Comparison of ENCODE assay signal across 17 cellular contexts in the genomic region with DNA sequence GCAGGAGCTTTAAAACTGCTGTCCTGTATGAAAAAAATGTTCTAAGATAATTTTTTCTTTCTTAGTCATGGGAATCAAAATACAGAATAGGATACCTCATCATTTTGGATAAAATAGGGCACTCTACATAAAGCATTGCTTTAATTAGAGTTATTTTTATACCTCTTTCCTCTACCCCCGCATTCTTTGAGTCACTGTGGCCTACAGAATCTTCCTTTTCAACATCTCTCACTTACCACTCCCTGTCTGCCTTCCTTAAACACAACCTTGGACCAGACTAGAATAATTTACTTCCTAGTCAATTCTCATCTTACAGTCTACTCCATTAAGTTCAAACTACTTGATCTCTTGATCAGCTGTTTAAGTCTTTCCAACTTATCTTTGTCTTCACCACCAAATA.
A peak's percentile ranks its signal among the peaks of the same experiment; 100 is the strongest.
DNase-seq lines count a peak whose midpoint lies in the region; ATAC-seq and TF ChIP-seq lines count a peak whose summit lies in the region.
"Had no signal": no experiment of that assay in that cellular context is flagged by ENCODE, and none has a peak within 500 bp of the region (broad histone marks: within the 10 kb centered on the region; RNA-seq: fewer than 3 reads in every experiment).

No MANE protein-coding gene starts in this region.

- no peak overlapping the region for H3K4me3 ChIP-seq in OCI-LY7 (ENCODE audit: low read depth, low read length, poor library complexity, severe bottlenecking)
- H3K4me3 ChIP-seq: BLaER1 treated with 17β-estradiol and CSF1 and Interleukin-3, amounts not matched to agents 10 nM and 100 nM; SJCRH30 had no signal

- H3K9me3 ChIP-seq in OCI-LY7 (ENCODE audit: low read length): no peaks in the 10 kb centered on the region
- H3K9me3 ChIP-seq: BLaER1 treated with 17β-estradiol and CSF1 and Interleukin-3, amounts not matched to agents 10 nM and 100 nM; SJCRH30 had no signal

- TF ChIP-seq CTCF in OCI-LY7 (conservative IDR thresholded peaks at IDR 0.05; ENCODE audit: low read length): no peak
- no peak for TF ChIP-seq CTCF in WTC11 (IDR thresholded peaks at IDR 0.05)

- H3K9me2 ChIP-seq in OCI-LY7 (ENCODE audit: insufficient read depth, low read length): no peaks in the 10 kb centered on the region

- H4K20me1 ChIP-seq in OCI-LY7 (ENCODE audit: insufficient read depth, low read length): no peaks in the 10 kb centered on the region
- H4K20me1 ChIP-seq: BLaER1 treated with 17β-estradiol and CSF1 and Interleukin-3, amounts not matched to agents 10 nM and 100 nM had no signal

- no peak overlapping the region for H3K4me3 Mint-ChIP-seq in WTC11
- H3K4me3 Mint-ChIP-seq: CD8-positive, alpha-beta memory T cell had no signal

- H3K27ac Mint-ChIP-seq in WTC11: no peak overlapping the region
- H3K27ac Mint-ChIP-seq: CD8-positive, alpha-beta memory T cell had no signal

- H3K79me2 ChIP-seq in OCI-LY7 (ENCODE audit: insufficient read depth, low read depth, low read length): no peaks in the 10 kb centered on the region

- ATAC-seq in WTC11: no peak
- ATAC-seq: PC-3 had no signal

- peak overlapping the region; percentile 8; the same call in 1 of the 2 replicates for H2AFZ ChIP-seq in OCI-LY7 (ENCODE audit: low read length)

- CTCF ChIA-PET in OCI-LY7 (lab: Charles Lee; ENCODE audit: unreplicated experiment) (no interaction called here), WTC11 (lab: Charles Lee) (no interaction called here)

- intact Hi-C loops in OCI-LY7 (cut with micrococcal nuclease; ENCODE audit: unreplicated experiment): no loop called here

- no peaks in the 10 kb centered on the region for H3K36me3 ChIP-seq in OCI-LY7 (ENCODE audit: insufficient read depth, low read length)
- H3K36me3 ChIP-seq: BLaER1 treated with 17β-estradiol and CSF1 and Interleukin-3, amounts not matched to agents 10 nM and 100 nM; SJCRH30 had no signal

- no peak overlapping the region for H3K4me2 ChIP-seq in OCI-LY7 (ENCODE audit: low read length)
- H3K4me2 ChIP-seq: BLaER1 treated with 17β-estradiol and CSF1 and Interleukin-3, amounts not matched to agents 10 nM and 100 nM had no signal

- DNase-seq in EH (ENCODE audit: low read depth): peak; percentile 75
- DNase-seq in OCI-LY7 (ENCODE audit: low spot score): no peak
- DNase-seq in fibroblast of peridontal ligament (ENCODE audit: extremely low read depth): peak; percentile 8
- DNase-seq in superior temporal gyrus (ENCODE audit: extremely low spot score): peak; percentile 54
- DNase-seq in activated naive CD4-positive, alpha-beta T cell treated with anti-CD3 and anti-CD28 coated beads, Interleukin-2, amount 50 U/mL, for 16 hours: no peak
- DNase-seq in NCI-H1417 (lab: John Stamatoyannopoulos, UW): no peak
- DNase-seq in WTC11 (ENCODE audit: low spot score): no peak
- DNase-seq: CD8-positive, alpha-beta memory T cell; DMS79; NCI-H1105 treated with DMSO at 0.1 percent for 48 hours; NCI-H2029 treated with DMSO at 0.1 percent for 48 hours; NCI-H2171 treated with DMSO at 0.1 percent for 48 hours; NCI-H748 treated with DMSO at 0.1 percent for 48 hours; PC-3; SJCRH30; SW 1271 had no signal

- peaks cover 25% of the 10 kb centered on the region for H3K4me1 Mint-ChIP-seq in WTC11
- H3K4me1 Mint-ChIP-seq: CD8-positive, alpha-beta memory T cell had no signal

- H3K9me3 Mint-ChIP-seq in WTC11: peaks cover 5% of the 10 kb centered on the region; the same call in 1 of the 2 replicates
- H3K9me3 Mint-ChIP-seq: CD8-positive, alpha-beta memory T cell had no signal

- no peak overlapping the region for H3K27ac ChIP-seq in OCI-LY7 (ENCODE audit: low read depth, low read length, poor library complexity, severe bottlenecking)
- H3K27ac ChIP-seq: BLaER1 treated with 17β-estradiol and CSF1 and Interleukin-3, amounts not matched to agents 10 nM and 100 nM; SJCRH30 had no signal

- no TSS peak for BruUV-seq in OCI-LY7 (replicated peaks; lab: Mats Ljungman, UMichigan)

- H3K4me1 ChIP-seq in OCI-LY7 (ENCODE audit: insufficient read depth, low read length, poor library complexity, severe bottlenecking): peaks cover 81% of the 10 kb centered on the region
- H3K4me1 ChIP-seq: SJCRH30 had no signal

- no peaks in the 10 kb centered on the region for H3K27me3 Mint-ChIP-seq in WTC11 (ENCODE audit: low read depth)
- H3K27me3 Mint-ChIP-seq: CD8-positive, alpha-beta memory T cell had no signal

- POLR2A ChIA-PET in OCI-LY7 (lab: Charles Lee) (no interaction called here), WTC11 (lab: Charles Lee) (no interaction called here)

- H3K36me3 Mint-ChIP-seq in WTC11: peaks cover 6% of the 10 kb centered on the region; the same call in 1 of the 2 replicates
- H3K36me3 Mint-ChIP-seq: CD8-positive, alpha-beta memory T cell had no signal

TF ChIP-seq in WTC11, 78 proteins besides CTCF, POLR2A, EP300 and RAD21:
- no peak for TF ChIP-seq ZNF423 (CRISPR knock-in tag; IDR thresholded peaks at IDR 0.05)
- TF ChIP-seq SOX15 (CRISPR knock-in tag; IDR thresholded peaks at IDR 0.05): no peak
- TF ChIP-seq SP1 (CRISPR knock-in tag; conservative IDR thresholded peaks at IDR 0.05): no peak
- no peak for TF ChIP-seq SMAD3 (CRISPR knock-in tag; IDR thresholded peaks at IDR 0.05; ENCODE audit: borderline replicate concordance)
- TF ChIP-seq, protein P1, sequence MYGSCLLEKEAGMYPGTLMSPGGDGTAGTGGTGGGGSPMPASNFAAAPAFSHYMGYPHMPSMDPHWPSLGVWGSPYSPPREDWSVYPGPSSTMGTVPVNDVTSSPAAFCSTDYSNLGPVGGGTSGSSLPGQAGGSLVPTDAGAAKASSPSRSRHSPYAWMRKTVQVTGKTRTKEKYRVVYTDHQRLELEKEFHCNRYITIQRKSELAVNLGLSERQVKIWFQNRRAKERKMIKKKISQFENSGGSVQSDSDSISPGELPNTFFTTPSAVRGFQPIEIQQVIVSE (CRISPR knock-in tag; IDR thresholded peaks at IDR 0.05; ENCODE audit: borderline replicate concordance): no peak
TF ChIP-seq in WTC11: peak in this region for 0.

Comparison
In these comparisons a context has a peak if more than half of its experiments do, and no peak if none do; other contexts are left out.
1. DNase-seq: peak in EH (single experiment), fibroblast of peridontal ligament (single experiment) and superior temporal gyrus (single experiment); none in OCI-LY7 (single experiment), activated naive CD4-positive, alpha-beta T cell treated with anti-CD3 and anti-CD28 coated beads, Interleukin-2, amount 50 U/mL, for 16 hours (single experiment), NCI-H1417 (0 of 3) and WTC11 (single experiment).